Comparison of ENCODE assay signal across 28 cellular contexts in the genomic region with DNA sequence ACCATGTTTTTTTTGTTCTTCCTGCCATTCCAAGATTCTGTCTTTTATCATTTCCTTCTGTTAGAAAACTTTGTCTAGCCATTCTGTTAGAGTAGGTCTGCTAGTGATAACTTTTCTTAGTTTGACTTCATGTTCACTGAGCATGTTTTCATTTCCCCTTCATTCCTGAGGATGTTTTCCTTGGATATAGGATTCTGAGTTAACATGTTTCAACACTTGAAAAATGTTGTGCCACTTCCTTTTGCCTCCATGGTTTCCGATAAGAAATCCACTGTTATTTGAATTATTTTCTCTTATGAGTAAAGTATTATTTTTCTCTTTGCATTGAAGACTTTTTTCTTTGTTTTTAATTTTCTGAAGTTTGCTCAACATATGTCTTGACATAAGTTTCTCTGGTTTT.
"Had no signal": no experiment of that assay in that cellular context is flagged by ENCODE, and none has a peak within 500 bp of the region (broad histone marks: within the 10 kb centered on the region; RNA-seq: fewer than 3 reads in every experiment).

No MANE protein-coding gene starts in this region.

- H3K27ac Mint-ChIP-seq: activated CD4-positive, alpha-beta memory T cell treated with anti-CD3 and anti-CD28 coated beads, Interleukin-2, amount 10 ng/mL, durations not matched to agents 7 days and 5 days; activated CD4-positive, alpha-beta T cell treated with anti-CD3 and anti-CD28 coated beads for 36 hours; activated naive CD4-positive, alpha-beta T cell treated with anti-CD3 and anti-CD28 coated beads, Interleukin-2, amount 50 U/mL, for 24 hours; brain; T-helper 17 cell had no signal

- H3K4me3 Mint-ChIP-seq: activated CD4-positive, alpha-beta memory T cell treated with anti-CD3 and anti-CD28 coated beads, Interleukin-2, amount 10 ng/mL, durations not matched to agents 7 days and 5 days; activated CD4-positive, alpha-beta T cell treated with anti-CD3 and anti-CD28 coated beads for 36 hours; activated naive CD4-positive, alpha-beta T cell treated with anti-CD3 and anti-CD28 coated beads, Interleukin-2, amount 50 U/mL, for 24 hours; brain; T-helper 17 cell had no signal

- H3K36me3 Mint-ChIP-seq: activated naive CD4-positive, alpha-beta T cell treated with anti-CD3 and anti-CD28 coated beads, Interleukin-2, amount 50 U/mL, for 24 hours; brain had no signal

- H3K27me3 Mint-ChIP-seq: activated naive CD4-positive, alpha-beta T cell treated with anti-CD3 and anti-CD28 coated beads, Interleukin-2, amount 50 U/mL, for 24 hours had no signal

- H3K9me3 Mint-ChIP-seq: activated CD4-positive, alpha-beta memory T cell treated with anti-CD3 and anti-CD28 coated beads, Interleukin-2, amount 10 ng/mL, durations not matched to agents 7 days and 5 days; activated naive CD4-positive, alpha-beta T cell treated with anti-CD3 and anti-CD28 coated beads, Interleukin-2, amount 50 U/mL, for 24 hours had no signal

- H3K36me3 ChIP-seq: MG63 had no signal

- H3K9me3 ChIP-seq: MG63 had no signal

- ATAC-seq: activated CD4-positive, alpha-beta T cell treated with anti-CD3 and anti-CD28 coated beads for 36 hours; T-helper 17 cell had no signal

- DNase-seq: activated CD4-positive, alpha-beta memory T cell treated with anti-CD3 and anti-CD28 coated beads, Interleukin-2, amount 10 ng/mL, durations not matched to agents 7 days and 5 days; activated CD4-positive, alpha-beta T cell treated with anti-CD3 and anti-CD28 coated beads for 36 hours; activated CD4-positive, alpha-beta T cell treated with anti-CD3 and anti-CD28 coated beads, Interleukin-2, amount 50 U/mL, for 1 hour; activated CD4-positive, CD25-positive, alpha-beta regulatory T cell; activated CD8-positive, alpha-beta memory T cell treated with anti-CD3 and anti-CD28 coated beads, Interleukin-2, amount 50 U/mL, for 48 hours; activated effector memory CD4-positive, alpha-beta T cell treated with Interleukin-2 at 50 U/mL for 16 hours; activated naive CD4-positive, alpha-beta T cell; activated T-cell treated with anti-CD3 and anti-CD28 coated beads, Interleukin-2, amount 50 U/mL, for 1 hour; aorta; MG63; MV-4-11; NCI-H1092 treated with DMSO at 0.1 percent for 48 hours; NCI-H1417 treated with DMSO at 0.1 percent for 48 hours; NCI-H1694; NCI-H2029; NCI-H2107; NCI-H2171 treated with DMSO at 0.1 percent for 48 hours; NCI-H345; NCI-H510A; NCI-H526 treated with DMSO at 0.1 percent for 48 hours; NCI-H82; SIG-M5; T-helper 17 cell; T-helper 9 cell had no signal

- H3K27ac ChIP-seq: VCaP had no signal

- H3K4me1 Mint-ChIP-seq: activated CD4-positive, alpha-beta memory T cell treated with anti-CD3 and anti-CD28 coated beads, Interleukin-2, amount 10 ng/mL, durations not matched to agents 7 days and 5 days; activated CD4-positive, alpha-beta T cell treated with anti-CD3 and anti-CD28 coated beads for 36 hours; activated naive CD4-positive, alpha-beta T cell treated with anti-CD3 and anti-CD28 coated beads, Interleukin-2, amount 50 U/mL, for 24 hours; brain had no signal

- FAIRE-seq: TTC549 had no signal

- H3K4me3 ChIP-seq: MG63 had no signal
